Comparison of ENCODE assay signal across 9 cellular contexts in genomic region chr18:49161627-49162026, GRCh38.
DNase-seq lines count a peak whose midpoint lies in the region; ATAC-seq and TF ChIP-seq lines count a peak whose summit lies in the region.
"Had no signal": no experiment of that assay in that cellular context is flagged by ENCODE, and none has a peak within 500 bp of the region (broad histone marks: within the 10 kb centered on the region; RNA-seq: fewer than 3 reads in every experiment).

No MANE protein-coding gene starts in this region.

- intact Hi-C loops in OCI-LY7 (cut with micrococcal nuclease; ENCODE audit: unreplicated experiment), result no loop called here
- intact Hi-C loops in dorsolateral prefrontal cortex (cut with DNase I), result loop anchor here in 1 of 2 donors (10.0 kb wide), 1 partner anchor 387 kb away; no protein-coding TSS in a partner anchor

- POLR2A ChIA-PET in OCI-LY7 (lab: Charles Lee), result interaction anchor here (1.4 to 1.6 kb wide), 2 partner anchors 10 to 51 kb away, joined by 3 to 5 read pairs; no protein-coding TSS in a partner anchor

- ATAC-seq in GM18499 (IDR thresholded peaks at IDR 0.05; ENCODE audit: insufficient read depth, unreplicated experiment), result peak; percentile 85
- ATAC-seq in GM21619 (IDR thresholded peaks at IDR 0.05; ENCODE audit: unreplicated experiment), result peak; percentile 94

- H3K36me3 ChIP-seq in OCI-LY7 (ENCODE audit: insufficient read depth, low read length), result peaks cover 36% of the 10 kb centered on the region

- no peaks in the 10 kb centered on the region for H3K79me2 ChIP-seq in OCI-LY7 (ENCODE audit: insufficient read depth, low read depth, low read length)

- DNase-seq in M059J (ENCODE audit: low read depth) (peak; percentile 57), myocyte (ENCODE audit: low read depth) (peak; percentile 76), T-helper 9 cell (no peak), OCI-LY7 (ENCODE audit: low spot score) (no peak), hypothalamus (lab: John Stamatoyannopoulos, UW) (no peak), dorsolateral prefrontal cortex (no peak)
- DNase-seq: KG1 had no signal

- H3K9me2 ChIP-seq in OCI-LY7 (ENCODE audit: insufficient read depth, low read length), result no peaks in the 10 kb centered on the region

- H3K9me3 ChIP-seq in OCI-LY7 (ENCODE audit: low read length), result peaks cover 16% of the 10 kb centered on the region; the same call in 1 of the 2 replicates

- H3K27ac ChIP-seq in OCI-LY7 (ENCODE audit: low read depth, low read length, poor library complexity, severe bottlenecking), result no peak overlapping the region
- H3K27ac ChIP-seq in dorsolateral prefrontal cortex, result no peak overlapping the region

- TF ChIP-seq CTCF in OCI-LY7 (conservative IDR thresholded peaks at IDR 0.05; ENCODE audit: low read length), result no peak
- no peak for TF ChIP-seq CTCF in dorsolateral prefrontal cortex (IDR thresholded peaks at IDR 0.05 in 54 of 56, conservative IDR thresholded peaks at IDR 0.05 in 2 of 56; ENCODE audit: low read depth in 1 of 56, partially characterized antibody in 56 of 56)

- H3K4me3 ChIP-seq in OCI-LY7 (ENCODE audit: low read depth, low read length, poor library complexity, severe bottlenecking) (no peak overlapping the region), dorsolateral prefrontal cortex (no peak overlapping the region)

- peaks cover 22% of the 10 kb centered on the region for H3K4me1 ChIP-seq in OCI-LY7 (ENCODE audit: insufficient read depth, low read length, poor library complexity, severe bottlenecking)

- no peaks in the 10 kb centered on the region for H3K27me3 ChIP-seq in dorsolateral prefrontal cortex

- no peak overlapping the region for H2AFZ ChIP-seq in OCI-LY7 (ENCODE audit: low read length)

- CTCF ChIA-PET in OCI-LY7 (lab: Charles Lee; ENCODE audit: unreplicated experiment), result no interaction called here

- H3K4me2 ChIP-seq in OCI-LY7 (ENCODE audit: low read length), result no peak overlapping the region

- no TSS peak for BruUV-seq in OCI-LY7 (replicated peaks; lab: Mats Ljungman, UMichigan)

- H4K20me1 ChIP-seq in OCI-LY7 (ENCODE audit: insufficient read depth, low read length), result no peaks in the 10 kb centered on the region

Comparison
In these comparisons a context has a peak if more than half of its experiments do, and no peak if none do; other contexts are left out.
1. DNase-seq: peak in M059J (single experiment) and myocyte (single experiment); none in T-helper 9 cell (single experiment), OCI-LY7 (single experiment), hypothalamus (0 of 51) and dorsolateral prefrontal cortex (0 of 10).